Comparison of ENCODE assay signal across 8 cellular contexts in genomic region chrX:53072418-53073114, GRCh38. TPM values are rescaled to one million over a fixed set of nuclear protein-coding genes. Genes with fewer than 3 reads are reported as not detected.
DNase-seq lines count a peak whose midpoint lies in the region; ATAC-seq, FAIRE-seq and TF ChIP-seq lines count a peak whose summit lies in the region.

No MANE protein-coding gene starts in this region.

- peaks cover 6% of the 10 kb centered on the region for H3K4me1 Mint-ChIP-seq in activated T-helper 17 cell treated with anti-CD3 and anti-CD28 coated beads, Interleukin-2, amount 50 U/mL, for 72 hours

- DNase-seq in HAP-1 (ENCODE audit: low spot score in 2 of 2) (no peak), urothelium cell line (ENCODE audit: low spot score) (no peak), GM13977 (ENCODE audit: low spot score) (no peak), H4 (ENCODE audit: low spot score) (no peak)

- H3K4me3 ChIP-seq in HAP-1 (peak overlapping the region; percentile 28), muscle layer of colon (ENCODE audit: low read depth in 1 of 2, low read length in 2 of 2) (peak overlapping the region in 1 of 2 donors; percentile 61)

- in situ Hi-C loops in HAP-1 (cut with MboI; ENCODE audit: low sequenced_read_pairs) = no loop called here
- in situ Hi-C loops in GM13977 (cut with MboI; ENCODE audit: low pct_unique_long_range_greater_than_20kb, low sequenced_read_pairs, unreplicated experiment) = no loop called here

- peak overlapping the region; percentile 81 for H3K27ac Mint-ChIP-seq in activated T-helper 17 cell treated with anti-CD3 and anti-CD28 coated beads, Interleukin-2, amount 50 U/mL, for 72 hours

- ATAC-seq in activated T-helper 17 cell treated with anti-CD3 and anti-CD28 coated beads, Interleukin-2, amount 50 U/mL, for 72 hours (replicated peaks) = no peak
- no peak for ATAC-seq in GM21367 (IDR thresholded peaks at IDR 0.05; ENCODE audit: unreplicated experiment)

- H3K36me3 ChIP-seq in HAP-1 (replicated peaks) = 0 out of 2 replicates have a peak, but pooled peaks cover 3% of the 10 kb centered on the region
- H3K36me3 ChIP-seq in muscle layer of colon (ENCODE audit: insufficient read depth, low read length) = no peaks in the 10 kb centered on the region

- H3K27ac ChIP-seq in C4-2B (peak overlapping the region; percentile 81), muscle layer of colon (ENCODE audit: low read depth, low read length) (peak overlapping the region; percentile 44)

- H3K36me3 Mint-ChIP-seq in activated T-helper 17 cell treated with anti-CD3 and anti-CD28 coated beads, Interleukin-2, amount 50 U/mL, for 72 hours (ENCODE audit: low read depth) = no peaks in the 10 kb centered on the region

- TF ChIP-seq CTCF in C4-2B (conservative IDR thresholded peaks at IDR 0.05) = no peak
- no peak for TF ChIP-seq CTCF in GM13977 (IDR thresholded peaks at IDR 0.05; ENCODE audit: extremely low read depth, insufficient read depth, missing control alignments)

- FAIRE-seq in urothelium cell line (lab: Jason Lieb, UNC) = no peak

- H3K4me1 ChIP-seq in HAP-1 = peaks cover 14% of the 10 kb centered on the region
- H3K4me1 ChIP-seq in muscle layer of colon (ENCODE audit: insufficient read depth, low read length) = no peaks in the 10 kb centered on the region

- H3K9me3 ChIP-seq in HAP-1 (no peaks in the 10 kb centered on the region), muscle layer of colon (ENCODE audit: low read length) (no peaks in the 10 kb centered on the region)

- peak overlapping the region; percentile 88 for H3K4me3 Mint-ChIP-seq in activated T-helper 17 cell treated with anti-CD3 and anti-CD28 coated beads, Interleukin-2, amount 50 U/mL, for 72 hours

- H3K9me3 Mint-ChIP-seq in activated T-helper 17 cell treated with anti-CD3 and anti-CD28 coated beads, Interleukin-2, amount 50 U/mL, for 72 hours = no peaks in the 10 kb centered on the region

- H3K27me3 ChIP-seq in HAP-1 (ENCODE audit: low read depth) = no peaks in the 10 kb centered on the region
- H3K27me3 ChIP-seq in muscle layer of colon (ENCODE audit: control insufficient read depth in 1 of 2, insufficient read depth in 2 of 2, low read length in 2 of 2) = peaks cover 0 to 8% of the 10 kb centered on the region in 2 donors

- H3K27me3 Mint-ChIP-seq in activated T-helper 17 cell treated with anti-CD3 and anti-CD28 coated beads, Interleukin-2, amount 50 U/mL, for 72 hours = no peaks in the 10 kb centered on the region

- peak overlapping the region; percentile 53 for H3K9ac ChIP-seq in muscle layer of colon (ENCODE audit: low read length)

RNA-seq across cellular contexts. Expression of gene TSPYL2, which starts 9.6 kb away (rescaled TPM):
- 100 to 1,000 TPM in 1 of 2 donors, 10 to 100 TPM in 1; 28.2 to 134 TPM for total RNA-seq in activated T-helper 17 cell treated with anti-CD3 and anti-CD28 coated beads, Interleukin-2, amount 50 U/mL, for 72 hours
- 7.5 and 10.3 TPM in 2 replicates for total RNA-seq in H4 (2014; rRNA removed; shearing (Covaris generic))

RNA-seq across cellular contexts. Expression of gene KANTR, which starts 21.4 kb away (rescaled TPM):
- total RNA-seq in activated T-helper 17 cell treated with anti-CD3 and anti-CD28 coated beads, Interleukin-2, amount 50 U/mL, for 72 hours = 10 to 100 TPM; 18.6 to 44.9 TPM
- total RNA-seq in H4 (2014; rRNA removed; shearing (Covaris generic)) = 2.4 and 2.7 TPM in 2 replicates

RNA-seq across cellular contexts. Expression of gene GPR173, which starts 24.0 kb away (rescaled TPM):
- not detected for total RNA-seq in activated T-helper 17 cell treated with anti-CD3 and anti-CD28 coated beads, Interleukin-2, amount 50 U/mL, for 72 hours
- total RNA-seq in H4 (2014; rRNA removed; shearing (Covaris generic)) = 0.72 and 1.7 TPM in 2 replicates
